In genomic region chrX:24069877-24070276, GRCh38 we compare ENCODE assay signal across 8 cellular contexts.
"Had no signal": no experiment of that assay in that cellular context is flagged by ENCODE, and none has a peak within 500 bp of the region (broad histone marks: within the 10 kb centered on the region; RNA-seq: fewer than 3 reads in every experiment).

No MANE protein-coding gene starts in this region.

- FAIRE-seq: H1, K562 had no signal

- DNase-seq: H7, HFFc6, IMR-90, KG1 had no signal

- ATAC-seq: GM23338, HCT116, K562 had no signal
